Comparison of ENCODE assay signal across 8 cellular contexts in genomic region chr10:4849555-4850242, GRCh38. TPM values are rescaled to one million over a fixed set of nuclear protein-coding genes. Genes with fewer than 3 reads are reported as not detected.
DNase-seq lines count a peak whose midpoint lies in the region; ATAC-seq, FAIRE-seq and TF ChIP-seq lines count a peak whose summit lies in the region.

No MANE protein-coding gene starts in this region.

- CTCF ChIA-PET in activated B cell treated with CpG ODN at 0.5 μM for 24 hours (lab: Charles Lee) = interaction anchor here (0.9 to 4.4 kb wide), 13 partner anchors 11 to 774 kb away, joined by 3 to 22 read pairs (median 3); partner anchors contain the start of gene AKR1C3

- H3K36me3 ChIP-seq in BE2C = no peaks in the 10 kb centered on the region
- no peaks in the 10 kb centered on the region for H3K36me3 ChIP-seq in kidney (ENCODE audit: control insufficient read depth in 1 of 2, insufficient read depth in 2 of 2, low read length in 2 of 2)

- no peak overlapping the region for H3K4me3 ChIP-seq in BE2C (ENCODE audit: low read depth, low read length)
- peak overlapping the region in 1 of 2 donors; percentile 28 for H3K4me3 ChIP-seq in kidney (ENCODE audit: low read length in 2 of 2)

- no peaks in the 10 kb centered on the region for H3K36me3 Mint-ChIP-seq in activated B cell treated with CpG ODN at 0.5 μM for 24 hours (ENCODE audit: low read depth)

- H3K9me3 ChIP-seq in BE2C (no peaks in the 10 kb centered on the region), kidney (ENCODE audit: control insufficient read depth in 1 of 2, low read length in 2 of 2) (no peaks in the 10 kb centered on the region)

- DNase-seq in BE2C = peak; percentile 90
- DNase-seq in GM19239 (ENCODE audit: insufficient read length, low spot score) = peak; percentile 54
- peak; percentile 68 for DNase-seq in NCI-H345 treated with DMSO at 0.1 percent for 48 hours (lab: John Stamatoyannopoulos, UW; ENCODE audit: unreplicated experiment)
- peak; percentile 62 for DNase-seq in activated B cell treated with CpG ODN at 0.5 μM for 24 hours
- peak in 60 of 61 donors; percentile 6 to 94 (median 66) for DNase-seq in caudate nucleus (lab: John Stamatoyannopoulos, UW)
- DNase-seq in kidney = peak; percentile 93
- peak; percentile 92 for DNase-seq in stimulated activated CD4-positive, alpha-beta T cell treated with anti-CD3 and anti-CD28 coated beads, Interleukin-1b, Interleukin-23, amount 100 ng/mL, for 48 hours

- peak overlapping the region; percentile 38 for H3K27ac Mint-ChIP-seq in activated B cell treated with CpG ODN at 0.5 μM for 24 hours

- ATAC-seq in HG03354 (IDR thresholded peaks at IDR 0.05; ENCODE audit: poor library complexity, severe bottlenecking, unreplicated experiment) (peak; percentile 96), activated B cell treated with CpG ODN at 0.5 μM for 24 hours (ENCODE audit: low read depth) (peak; percentile 86)

- intact Hi-C loops in activated B cell treated with CpG ODN at 0.5 μM for 24 hours (cut with micrococcal nuclease) = loop anchor here (1.0 to 10.0 kb wide), 4 partner anchors 33 to 585 kb away; partner anchors contain the start of gene AKR1C3
- intact Hi-C loops in kidney (cut with DNase I) = loop anchor here (10.0 kb wide), 1 partner anchor 255 kb away; no protein-coding TSS in a partner anchor

- peak; percentile 90 for FAIRE-seq in GM19239 (lab: Jason Lieb, UNC)
- peak; percentile 94 for FAIRE-seq in kidney (lab: Jason Lieb, UNC)

- TF ChIP-seq CTCF in BE2C (IDR thresholded peaks at IDR 0.05; ENCODE audit: low read depth, low read length) (peak; percentile 99), activated B cell treated with CpG ODN at 0.5 μM for 24 hours (IDR thresholded peaks at IDR 0.05) (peak; percentile 46), kidney (IDR thresholded peaks at IDR 0.05; ENCODE audit: borderline replicate concordance, extremely low read depth, insufficient read depth) (peak; percentile 100)

- H3K4me1 Mint-ChIP-seq in activated B cell treated with CpG ODN at 0.5 μM for 24 hours = peaks cover 17% of the 10 kb centered on the region

- H3K4me1 ChIP-seq in BE2C (peaks cover 3% of the 10 kb centered on the region; the same call in 1 of the 2 replicates), kidney (ENCODE audit: control insufficient read depth in 1 of 2, insufficient read depth in 1 of 2, low read depth in 1 of 2, low read length in 2 of 2) (peaks cover 0 to 4% of the 10 kb centered on the region in 2 donors)

- H3K4me3 Mint-ChIP-seq in activated B cell treated with CpG ODN at 0.5 μM for 24 hours = peak overlapping the region; percentile 42

- H3K27ac ChIP-seq in caudate nucleus (ENCODE audit: low read depth, low read length) (no peak overlapping the region), kidney (ENCODE audit: low read depth in 2 of 2, low read length in 2 of 2) (no peak overlapping the region)

- H3K9ac ChIP-seq in kidney (ENCODE audit: low read length in 2 of 2) = no peak overlapping the region

- H3K27me3 ChIP-seq in BE2C = no peaks in the 10 kb centered on the region

- POLR2A ChIA-PET in activated B cell treated with CpG ODN at 0.5 μM for 24 hours (lab: Charles Lee) = interaction anchor here (0.9 kb wide), 1 partner anchor 34 kb away, joined by 3 read pairs; no protein-coding TSS in a partner anchor

- no peaks in the 10 kb centered on the region for H3K9me3 Mint-ChIP-seq in activated B cell treated with CpG ODN at 0.5 μM for 24 hours

- H3K27me3 Mint-ChIP-seq in activated B cell treated with CpG ODN at 0.5 μM for 24 hours = no peaks in the 10 kb centered on the region

RNA-seq across cellular contexts. Expression of gene AKR1E2, which starts 23.7 kb away (rescaled TPM):
- polyA plus RNA-seq in BE2C (2012; ENCODE audit: insufficient read depth, insufficient read length, low read depth) = 16.7 TPM
- 0.98 and 1.1 TPM in 2 replicates for total RNA-seq in activated B cell treated with CpG ODN at 0.5 μM for 24 hours
- total RNA-seq in kidney = 5.8 TPM
- polyA plus RNA-seq in kidney (ENCODE audit: insufficient read depth, low read depth, low replicate concordance) = 1.8 TPM

Comparison
In these comparisons a context has a peak if more than half of its experiments do, and no peak if none do; other contexts are left out.
1. CTCF ChIP-seq: peak in every context shown above with its lines; median percentile 100 in kidney; 99 in BE2C; 46 in activated B cell treated with CpG ODN at 0.5 μM for 24 hours.